2 cellular contexts compared by ENCODE assay signal in the genomic region with DNA sequence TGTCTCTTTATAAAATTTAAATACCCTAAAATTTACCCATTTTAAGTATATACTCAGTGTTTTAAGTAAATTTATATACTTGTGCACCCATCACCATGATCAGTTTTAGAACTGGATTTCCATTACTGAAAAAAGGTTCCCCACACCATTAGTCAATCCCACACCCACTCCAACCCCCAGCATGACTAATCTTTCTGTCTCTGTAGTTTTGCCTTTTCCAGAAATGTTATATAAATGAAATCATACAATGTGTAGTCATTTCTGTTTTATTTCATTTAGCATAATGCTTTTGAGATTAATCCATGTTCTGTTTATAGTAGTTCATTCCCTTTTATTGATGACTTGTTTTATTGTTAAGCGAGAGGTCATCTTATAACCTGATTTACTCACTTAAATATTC.
TF ChIP-seq lines count a peak whose summit lies in the region.

No MANE protein-coding gene starts in this region.

TF ChIP-seq in IMR-90, 13 proteins besides CTCF, POLR2A, EP300 and RAD21 (continued from another document):
- TF ChIP-seq, protein P1, sequence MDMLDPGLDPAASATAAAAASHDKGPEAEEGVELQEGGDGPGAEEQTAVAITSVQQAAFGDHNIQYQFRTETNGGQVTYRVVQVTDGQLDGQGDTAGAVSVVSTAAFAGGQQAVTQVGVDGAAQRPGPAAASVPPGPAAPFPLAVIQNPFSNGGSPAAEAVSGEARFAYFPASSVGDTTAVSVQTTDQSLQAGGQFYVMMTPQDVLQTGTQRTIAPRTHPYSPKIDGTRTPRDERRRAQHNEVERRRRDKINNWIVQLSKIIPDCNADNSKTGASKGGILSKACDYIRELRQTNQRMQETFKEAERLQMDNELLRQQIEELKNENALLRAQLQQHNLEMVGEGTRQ (IDR thresholded peaks at IDR 0.05; ENCODE audit: low read depth, low read length) = no peak
- TF ChIP-seq, protein P2, sequence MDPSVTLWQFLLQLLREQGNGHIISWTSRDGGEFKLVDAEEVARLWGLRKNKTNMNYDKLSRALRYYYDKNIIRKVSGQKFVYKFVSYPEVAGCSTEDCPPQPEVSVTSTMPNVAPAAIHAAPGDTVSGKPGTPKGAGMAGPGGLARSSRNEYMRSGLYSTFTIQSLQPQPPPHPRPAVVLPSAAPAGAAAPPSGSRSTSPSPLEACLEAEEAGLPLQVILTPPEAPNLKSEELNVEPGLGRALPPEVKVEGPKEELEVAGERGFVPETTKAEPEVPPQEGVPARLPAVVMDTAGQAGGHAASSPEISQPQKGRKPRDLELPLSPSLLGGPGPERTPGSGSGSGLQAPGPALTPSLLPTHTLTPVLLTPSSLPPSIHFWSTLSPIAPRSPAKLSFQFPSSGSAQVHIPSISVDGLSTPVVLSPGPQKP (IDR thresholded peaks at IDR 0.05; ENCODE audit: borderline replicate concordance, low read depth, low read length) = no peak
- TF ChIP-seq MAZ (IDR thresholded peaks at IDR 0.05; ENCODE audit: borderline replicate concordance, low read depth, low read length) = 0 out of 2 replicates have a peak, but pooled peaks have one; percentile 38
- peak; percentile 37; the same call in 1 of the 2 replicates for TF ChIP-seq CEBPB (IDR thresholded peaks at IDR 0.05; ENCODE audit: low read depth, low read length)
TF ChIP-seq in IMR-90: peak in this region for 3.

TF ChIP-seq in K562, 482 proteins besides CTCF, POLR2A, EP300 and RAD21 (continued from another document):
- no peak for TF ChIP-seq ZNF354B (CRISPR knock-in tag; IDR thresholded peaks at IDR 0.05)
